In genomic region chr1:83427566-83427965, GRCh38 we compare ENCODE assay signal across 8 cellular contexts.
A peak's percentile ranks its signal among the peaks of the same experiment; 100 is the strongest.
DNase-seq lines count a peak whose midpoint lies in the region; FAIRE-seq and TF ChIP-seq lines count a peak whose summit lies in the region.
"Not testable (repeated sequence)": the region's sequence is repeated elsewhere in the genome, so short reads cannot be mapped to it uniquely, and the experiment has no call there.

No MANE protein-coding gene starts in this region.

- not testable (repeated sequence) for H3K4me3 ChIP-seq in AG10803 (ENCODE audit: low read length); GM12865 (ENCODE audit: low read depth, low read length); adipocyte (ENCODE audit: low read length); foreskin fibroblast (ENCODE audit: low read depth in 1 of 2, low read length in 2 of 2); smooth muscle cell

- H3K9ac ChIP-seq in adipocyte (ENCODE audit: low read length); smooth muscle cell (ENCODE audit: low read depth): not testable (repeated sequence)

- not testable (repeated sequence) for TF ChIP-seq CTCF in AG10803 (conservative IDR thresholded peaks at IDR 0.05; ENCODE audit: low read length); GM12865 (IDR thresholded peaks at IDR 0.05; ENCODE audit: insufficient read depth, low read depth, low read length, missing control alignments); foreskin fibroblast (IDR thresholded peaks at IDR 0.05; ENCODE audit: low read depth, low read length); smooth muscle cell (IDR thresholded peaks at IDR 0.05; ENCODE audit: borderline replicate concordance, insufficient read depth, poor library complexity, severe bottlenecking)

- not testable (repeated sequence) for H3K27me3 ChIP-seq in adipocyte (replicated peaks; ENCODE audit: control insufficient read depth, insufficient read depth, low read length); smooth muscle cell (ENCODE audit: low read depth)

- peak overlapping the region; percentile 76 for H3K4me2 ChIP-seq in smooth muscle cell

- TF ChIP-seq POLR2A in GM12892 (IDR thresholded peaks at IDR 0.05; ENCODE audit: low read depth, low read length) = not testable (repeated sequence)

- H3K27ac ChIP-seq in smooth muscle cell (ENCODE audit: low read depth) = peak overlapping the region; percentile 57

- H3K36me3 ChIP-seq in adipocyte (ENCODE audit: control insufficient read depth, insufficient read depth, low read length, severe bottlenecking); smooth muscle cell (ENCODE audit: low read depth): not testable (repeated sequence)

- H3F3A ChIP-seq in smooth muscle cell (ENCODE audit: low read depth) = not testable (repeated sequence)

- not testable (repeated sequence) for H4K20me1 ChIP-seq in smooth muscle cell (ENCODE audit: low read depth)

- WGBS in smooth muscle cell (ENCODE audit: low lambda C conversion rate) = 9% methylated on average over 2 of the region's 2 CpGs

- FAIRE-seq in GM12892 (lab: Jason Lieb, UNC) (peak; percentile 46), endometrium (lab: Jason Lieb, UNC) (peak; percentile 89)

- not testable (repeated sequence) for H3K79me2 ChIP-seq in smooth muscle cell (ENCODE audit: low read depth)

- DNase-seq in AG10803 (ENCODE audit: low read depth) = peak; percentile 58
- DNase-seq in GM12865 (ENCODE audit: low read depth) = peak; percentile 19
- not testable (repeated sequence) for DNase-seq in GM12892 (ENCODE audit: insufficient read length); smooth muscle cell (lab: John Stamatoyannopoulos, UW; ENCODE audit: unreplicated experiment)
- DNase-seq in adipocyte (ENCODE audit: low read depth) = peak; percentile 32
- DNase-seq in fibroblast of gingiva (ENCODE audit: low read depth) = peak; percentile 8
- DNase-seq in foreskin fibroblast = peak; percentile 7 to 53

- peak overlapping the region; percentile 56 for H2AFZ ChIP-seq in smooth muscle cell (ENCODE audit: low read depth)

- not testable (repeated sequence) for H3K9me3 ChIP-seq in adipocyte (ENCODE audit: control insufficient read depth, low read length); smooth muscle cell (replicated peaks; ENCODE audit: low read depth)

- not testable (repeated sequence) for H3K4me1 ChIP-seq in adipocyte (ENCODE audit: control insufficient read depth, insufficient read depth, low read length); smooth muscle cell (ENCODE audit: low read depth)
